24 cellular contexts compared by ENCODE assay signal in the genomic region with DNA sequence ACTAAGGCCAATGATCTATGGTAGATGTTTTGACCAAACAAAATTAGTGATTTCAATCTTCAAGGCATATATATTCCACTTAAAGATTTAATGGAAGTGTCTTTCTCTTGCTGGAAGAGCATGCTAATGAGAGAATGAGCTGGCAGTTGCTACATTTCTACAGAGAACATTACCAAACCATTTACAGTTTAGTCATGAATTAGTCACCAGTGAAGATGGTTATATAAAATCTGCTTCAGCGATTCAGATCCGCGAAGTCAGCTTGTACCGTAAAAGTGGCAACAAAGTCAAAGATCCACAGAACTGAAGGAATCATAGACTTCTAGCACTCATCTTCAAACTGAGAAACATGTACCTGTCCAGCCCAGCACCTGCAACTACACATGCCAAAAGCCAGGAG.
DNase-seq lines count a peak whose midpoint lies in the region; ATAC-seq, FAIRE-seq and TF ChIP-seq lines count a peak whose summit lies in the region.
"Had no signal": no experiment of that assay in that cellular context is flagged by ENCODE, and none has a peak within 500 bp of the region (broad histone marks: within the 10 kb centered on the region; RNA-seq: fewer than 3 reads in every experiment).

No MANE protein-coding gene starts in this region.

- no peak overlapping the region for H3K4me2 ChIP-seq in A549
- H3K4me2 ChIP-seq: KMS-11, PC-9 had no signal

- WGBS in A549 (ENCODE audit: missing lambda C conversion rate), result 46% methylated on average over 4 of the region's 4 CpGs

- H3K27me3 ChIP-seq in kidney epithelial cell (ENCODE audit: control insufficient read depth, insufficient read depth, low read length) (no peaks in the 10 kb centered on the region), upper lobe of right lung (no peaks in the 10 kb centered on the region)
- H3K27me3 ChIP-seq: cardiac muscle cell, esophagus muscularis mucosa, spleen had no signal

- H3K4me3 ChIP-seq in A549, result no peak overlapping the region
- no peak overlapping the region for H3K4me3 ChIP-seq in astrocyte of the cerebellum (ENCODE audit: low read depth, low read length)
- H3K4me3 ChIP-seq in kidney epithelial cell (ENCODE audit: low read depth, low read length), result no peak overlapping the region
- H3K4me3 ChIP-seq in upper lobe of right lung, result no peak overlapping the region
- H3K4me3 ChIP-seq: cardiac muscle cell, esophagus muscularis mucosa, PC-9, SK-N-MC, spleen had no signal

- H3K27ac Mint-ChIP-seq in stimulated activated naive B cell treated with anti-CD40 and anti-IgM and Interleukin-4, amounts not matched to agents 10 μg/mL and 1 μg/mL and 100 μg/mL, for 72 hours, result no peak overlapping the region
- H3K27ac Mint-ChIP-seq: activated naive CD8-positive, alpha-beta T cell treated with anti-CD3 and anti-CD28 coated beads for 36 hours; H9; naive thymus-derived CD8-positive, alpha-beta T cell had no signal

- intact Hi-C loops in upper lobe of right lung (cut with DNase I), result no loop called here

- no peak for TF ChIP-seq RAD21 in A549 (conservative IDR thresholded peaks at IDR 0.05 in 1 of 2, IDR thresholded peaks at IDR 0.05 in 1 of 2)

- H3K27me3 Mint-ChIP-seq in stimulated activated naive B cell treated with anti-CD40 and anti-IgM and Interleukin-4, amounts not matched to agents 10 μg/mL and 1 μg/mL and 100 μg/mL, for 72 hours, result no peaks in the 10 kb centered on the region
- H3K27me3 Mint-ChIP-seq: activated naive CD8-positive, alpha-beta T cell treated with anti-CD3 and anti-CD28 coated beads for 36 hours; naive thymus-derived CD8-positive, alpha-beta T cell had no signal

- CTCF ChIA-PET in A549 (lab: Yijun Ruan, JAX), result interaction anchor here (1.4 kb wide), 1 partner anchor 17 kb away, joined by 3 read pairs; no protein-coding TSS in a partner anchor

- H3K4me3 Mint-ChIP-seq in stimulated activated naive B cell treated with anti-CD40 and anti-IgM and Interleukin-4, amounts not matched to agents 10 μg/mL and 1 μg/mL and 100 μg/mL, for 72 hours, result no peak overlapping the region
- H3K4me3 Mint-ChIP-seq: activated naive CD8-positive, alpha-beta T cell treated with anti-CD3 and anti-CD28 coated beads for 36 hours; H9; naive thymus-derived CD8-positive, alpha-beta T cell had no signal

- no peaks in the 10 kb centered on the region for H3K36me3 Mint-ChIP-seq in stimulated activated naive B cell treated with anti-CD40 and anti-IgM and Interleukin-4, amounts not matched to agents 10 μg/mL and 1 μg/mL and 100 μg/mL, for 72 hours
- H3K36me3 Mint-ChIP-seq: activated naive CD8-positive, alpha-beta T cell treated with anti-CD3 and anti-CD28 coated beads for 36 hours had no signal

- TF ChIP-seq EP300 in A549 (IDR thresholded peaks at IDR 0.05), result no peak

- no peaks in the 10 kb centered on the region for H3K4me1 Mint-ChIP-seq in stimulated activated naive B cell treated with anti-CD40 and anti-IgM and Interleukin-4, amounts not matched to agents 10 μg/mL and 1 μg/mL and 100 μg/mL, for 72 hours
- H3K4me1 Mint-ChIP-seq: activated naive CD8-positive, alpha-beta T cell treated with anti-CD3 and anti-CD28 coated beads for 36 hours; H9; naive thymus-derived CD8-positive, alpha-beta T cell had no signal

- no peak for TF ChIP-seq CTCF in A549 (IDR thresholded peaks at IDR 0.05)
- TF ChIP-seq CTCF in astrocyte of the cerebellum (IDR thresholded peaks at IDR 0.05; ENCODE audit: low read depth, low read length, missing control alignments), result no peak
- no peak for TF ChIP-seq CTCF in kidney epithelial cell (IDR thresholded peaks at IDR 0.05; ENCODE audit: insufficient read depth, low read length, poor library complexity, severe bottlenecking)
- TF ChIP-seq CTCF in upper lobe of right lung (IDR thresholded peaks at IDR 0.05), result no peak

- no peak for FAIRE-seq in A549 (lab: Jason Lieb, UNC)
- FAIRE-seq: GM19239 had no signal

- ATAC-seq in A549, result no peak
- no peak for ATAC-seq in stimulated activated naive B cell treated with anti-CD40 and anti-IgM and Interleukin-4, amounts not matched to agents 10 μg/mL and 1 μg/mL and 100 μg/mL, for 72 hours (replicated peaks)
- ATAC-seq in upper lobe of right lung, result no peak
- ATAC-seq: naive thymus-derived CD8-positive, alpha-beta T cell had no signal

- H3K27ac ChIP-seq in A549 (no peak overlapping the region), upper lobe of right lung (no peak overlapping the region)
- H3K27ac ChIP-seq: cardiac muscle cell, esophagus muscularis mucosa, KMS-11, PC-9, SK-N-MC, spleen had no signal

- H3K9me3 ChIP-seq in A549, result no peaks in the 10 kb centered on the region
- H3K9me3 ChIP-seq in upper lobe of right lung, result no peaks in the 10 kb centered on the region
- H3K9me3 ChIP-seq: esophagus muscularis mucosa, spleen had no signal

- no peaks in the 10 kb centered on the region for H3K9me3 Mint-ChIP-seq in stimulated activated naive B cell treated with anti-CD40 and anti-IgM and Interleukin-4, amounts not matched to agents 10 μg/mL and 1 μg/mL and 100 μg/mL, for 72 hours
- H3K9me3 Mint-ChIP-seq: H9 had no signal

- in situ Hi-C loops in astrocyte of the cerebellum (cut with HindIII; ENCODE audit: low sequenced_read_pairs), result no loop called here

- H3K4me1 ChIP-seq in A549 (no peaks in the 10 kb centered on the region), upper lobe of right lung (no peaks in the 10 kb centered on the region)
- H3K4me1 ChIP-seq: esophagus muscularis mucosa, spleen had no signal

- POLR2A ChIA-PET in A549 (lab: Yijun Ruan, JAX), result no interaction called here

- DNase-seq in A549 (ENCODE audit: low read depth in 1 of 2, low spot score in 1 of 2) (peak in 1 of 2 experiments; percentile 1), HPDE6-E6E7 (ENCODE audit: extremely low spot score) (peak; percentile 9), astrocyte of the cerebellum (ENCODE audit: low read depth) (peak; percentile 3), kidney epithelial cell (ENCODE audit: low read depth) (peak; percentile 56), AG08396 (ENCODE audit: low spot score) (no peak), upper lobe of right lung (no peak)
- no peak for DNase-seq in stimulated activated naive B cell treated with anti-CD40 and anti-IgM and Interleukin-4, amounts not matched to agents 10 μg/mL and 1 μg/mL and 100 μg/mL, for 72 hours
- DNase-seq in stimulated activated CD4-positive, alpha-beta T cell treated with anti-CD3 and anti-CD28 coated beads, Interleukin-4, amount 100 ng/mL, for 1 hour, result no peak
- DNase-seq: activated CD4-positive, CD25-positive, alpha-beta regulatory T cell treated with anti-CD3 and anti-CD28 coated beads, Interleukin-2, amount 50 U/mL, for 72 hours; activated CD8-positive, alpha-beta memory T cell treated with anti-CD3 and anti-CD28 coated beads for 24 hours; activated naive CD8-positive, alpha-beta T cell treated with anti-CD3 and anti-CD28 coated beads for 36 hours; H9; islet precursor cell; mesendoderm; naive thymus-derived CD8-positive, alpha-beta T cell; NCI-H2171; NCI-H748 treated with DMSO at 0.1 percent for 48 hours; PC-9; spleen had no signal

- no peaks in the 10 kb centered on the region for H3K36me3 ChIP-seq in kidney epithelial cell (ENCODE audit: control insufficient read depth, insufficient read depth, low read length)
- no peaks in the 10 kb centered on the region for H3K36me3 ChIP-seq in upper lobe of right lung
- H3K36me3 ChIP-seq: cardiac muscle cell, esophagus muscularis mucosa, spleen had no signal

- no peak for TF ChIP-seq POLR2A in A549 (IDR thresholded peaks at IDR 0.05; ENCODE audit: low read length)

TF ChIP-seq in A549, 52 proteins besides CTCF, POLR2A, EP300 and RAD21:
- TF ChIP-seq, protein P1, sequence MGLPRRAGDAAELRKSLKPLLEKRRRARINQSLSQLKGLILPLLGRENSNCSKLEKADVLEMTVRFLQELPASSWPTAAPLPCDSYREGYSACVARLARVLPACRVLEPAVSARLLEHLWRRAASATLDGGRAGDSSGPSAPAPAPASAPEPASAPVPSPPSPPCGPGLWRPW (IDR thresholded peaks at IDR 0.05), result no peak
- TF ChIP-seq, protein P2, sequence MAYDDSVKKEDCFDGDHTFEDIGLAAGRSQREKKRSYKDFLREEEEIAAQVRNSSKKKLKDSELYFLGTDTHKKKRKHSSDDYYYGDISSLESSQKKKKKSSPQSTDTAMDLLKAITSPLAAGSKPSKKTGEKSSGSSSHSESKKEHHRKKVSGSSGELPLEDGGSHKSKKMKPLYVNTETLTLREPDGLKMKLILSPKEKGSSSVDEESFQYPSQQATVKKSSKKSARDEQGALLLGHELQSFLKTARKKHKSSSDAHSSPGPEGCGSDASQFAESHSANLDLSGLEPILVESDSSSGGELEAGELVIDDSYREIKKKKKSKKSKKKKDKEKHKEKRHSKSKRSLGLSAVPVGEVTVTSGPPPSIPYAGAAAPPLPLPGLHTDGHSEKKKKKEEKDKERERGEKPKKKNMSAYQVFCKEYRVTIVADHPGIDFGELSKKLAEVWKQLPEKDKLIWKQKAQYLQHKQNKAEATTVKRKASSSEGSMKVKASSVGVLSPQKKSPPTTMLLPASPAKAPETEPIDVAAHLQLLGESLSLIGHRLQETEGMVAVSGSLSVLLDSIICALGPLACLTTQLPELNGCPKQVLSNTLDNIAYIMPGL (CRISPR knock-in tag; IDR thresholded peaks at IDR 0.05; ENCODE audit: borderline replicate concordance), result no peak
- TF ChIP-seq JUNB (IDR thresholded peaks at IDR 0.05), result no peak
- TF ChIP-seq TP53 (CRISPR knock-in tag; IDR thresholded peaks at IDR 0.05), result no peak
- TF ChIP-seq FOSL2 (IDR thresholded peaks at IDR 0.05), result no peak
- TF ChIP-seq FOSL2 (CRISPR knock-in tag; IDR thresholded peaks at IDR 0.05), result peak; percentile 32; the same call in 1 of the 2 replicates
- TF ChIP-seq, protein P3, sequence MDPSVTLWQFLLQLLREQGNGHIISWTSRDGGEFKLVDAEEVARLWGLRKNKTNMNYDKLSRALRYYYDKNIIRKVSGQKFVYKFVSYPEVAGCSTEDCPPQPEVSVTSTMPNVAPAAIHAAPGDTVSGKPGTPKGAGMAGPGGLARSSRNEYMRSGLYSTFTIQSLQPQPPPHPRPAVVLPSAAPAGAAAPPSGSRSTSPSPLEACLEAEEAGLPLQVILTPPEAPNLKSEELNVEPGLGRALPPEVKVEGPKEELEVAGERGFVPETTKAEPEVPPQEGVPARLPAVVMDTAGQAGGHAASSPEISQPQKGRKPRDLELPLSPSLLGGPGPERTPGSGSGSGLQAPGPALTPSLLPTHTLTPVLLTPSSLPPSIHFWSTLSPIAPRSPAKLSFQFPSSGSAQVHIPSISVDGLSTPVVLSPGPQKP (IDR thresholded peaks at IDR 0.05; ENCODE audit: low read depth, low read length), result no peak
- TF ChIP-seq NR3C1 (IDR thresholded peaks at IDR 0.05), result no peak
- TF ChIP-seq HOXB5 (CRISPR knock-in tag; IDR thresholded peaks at IDR 0.05), result no peak
- TF ChIP-seq KDM1A (IDR thresholded peaks at IDR 0.05; ENCODE audit: low read depth), result no peak

Comparison
In these comparisons a context has a peak if more than half of its experiments do, and no peak if none do; other contexts are left out.
1. DNase-seq: peak in HPDE6-E6E7 (single experiment), astrocyte of the cerebellum (single experiment) and kidney epithelial cell (single experiment); none in stimulated activated naive B cell treated with anti-CD40 and anti-IgM and Interleukin-4, amounts not matched to agents 10 μg/mL and 1 μg/mL and 100 μg/mL, for 72 hours (single experiment), stimulated activated CD4-positive, alpha-beta T cell treated with anti-CD3 and anti-CD28 coated beads, Interleukin-4, amount 100 ng/mL, for 1 hour (single experiment), AG08396 (single experiment) and upper lobe of right lung (single experiment).